Comparison of ENCODE assay signal across 25 cellular contexts in the genomic region with DNA sequence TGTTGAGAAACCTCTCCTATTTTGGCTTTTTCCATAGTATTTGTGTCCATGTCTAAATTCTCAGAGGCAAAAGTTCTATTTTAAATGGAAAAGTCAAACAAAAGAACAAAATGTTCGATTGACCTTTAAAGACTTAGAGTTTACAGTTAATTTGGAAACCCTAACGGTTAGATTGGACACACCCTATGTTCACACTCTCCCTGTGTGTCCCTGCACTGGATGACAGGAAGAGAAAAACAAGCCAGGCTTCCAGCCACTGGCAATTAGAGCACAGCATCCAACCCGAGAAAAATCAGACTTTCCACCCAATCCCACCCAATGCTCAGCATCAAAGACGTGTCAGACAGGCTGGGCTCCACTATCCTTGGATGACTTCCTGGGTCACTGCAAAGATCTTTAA.
"Had no signal": no experiment of that assay in that cellular context is flagged by ENCODE, and none has a peak within 500 bp of the region (broad histone marks: within the 10 kb centered on the region; RNA-seq: fewer than 3 reads in every experiment).

No MANE protein-coding gene starts in this region.

- DNase-seq: naive thymus-derived CD8-positive, alpha-beta T cell; nephron progenitor cell; nucleus accumbens; pancreas; psoas muscle; right cardiac atrium; right lobe of liver; sigmoid colon; small intestine; stimulated activated CD4-positive, alpha-beta T cell treated with anti-CD3 and anti-CD28 coated beads, Interleukin-15, amount 100 ng/mL, for 24 hours; stimulated activated CD4-positive, alpha-beta T cell treated with anti-CD3 and anti-CD28 coated beads, Interleukin-2, amount 100 ng/mL, for 24 hours; stimulated activated CD4-positive, alpha-beta T cell treated with anti-CD3 and anti-CD28 coated beads, Interleukin-2, amount 100 ng/mL, for 48 hours; stimulated activated CD4-positive, alpha-beta T cell treated with anti-CD3 and anti-CD28 coated beads, Interleukin-4, amount 100 ng/mL, for 24 hours; stimulated activated naive B cell treated with anti-CD40 and anti-IgM and Interleukin-4, amounts not matched to agents 10 μg/mL and 1 μg/mL and 100 μg/mL, for 72 hours; stimulated activated naive CD4-positive, alpha-beta T cell treated with Interleukin-2 at 50 U/mL for 16 hours; stomach; thyroid gland; trophoblast cell; upper lobe of left lung; uterus had no signal

- H3K9me3 ChIP-seq: neutrophil, pancreas, psoas muscle, right lobe of liver, sigmoid colon, stomach, thoracic aorta, thyroid gland, tibial nerve, upper lobe of left lung, uterus had no signal

- H3K27ac ChIP-seq: neutrophil, pancreas, psoas muscle, right lobe of liver, sigmoid colon, stomach, thoracic aorta, thyroid gland, tibial nerve, upper lobe of left lung, uterus had no signal

- H3K36me3 ChIP-seq: neutrophil, pancreas, right lobe of liver, sigmoid colon, stomach, thoracic aorta, thyroid gland, tibial nerve, upper lobe of left lung, uterus had no signal

- H3K4me1 ChIP-seq: pancreas, psoas muscle, right lobe of liver, sigmoid colon, stomach, tibial nerve, upper lobe of left lung, uterus had no signal

- FAIRE-seq: pancreas, small intestine had no signal

- H3K27me3 ChIP-seq: neutrophil, pancreas, right lobe of liver, sigmoid colon, stomach, thyroid gland, tibial nerve, upper lobe of left lung, uterus had no signal

- ATAC-seq: naive thymus-derived CD8-positive, alpha-beta T cell; natural killer cell treated with Interleukin-12 subunit alpha and Interleukin-12 subunit beta and Interleukin-15 and Interleukin-18, amount 100 ng/mL, for 72 hours; pancreas; psoas muscle; right cardiac atrium; right lobe of liver; stimulated activated effector memory CD8-positive, alpha-beta T cell treated with anti-CD3 and anti-CD28 coated beads, Interleukin-12 subunit alpha, Interleukin-12 subunit beta, amount 100 ng/mL, for 72 hours; stimulated activated naive B cell treated with anti-CD40 and anti-IgM and Interleukin-4, amounts not matched to agents 10 μg/mL and 1 μg/mL and 100 μg/mL, for 72 hours had no signal

- H3K4me3 ChIP-seq: pancreas, psoas muscle, right lobe of liver, sigmoid colon, stomach, thoracic aorta, thyroid gland, tibial nerve, upper lobe of left lung, uterus had no signal
